Comparison of ENCODE assay signal across 9 cellular contexts in the genomic region with DNA sequence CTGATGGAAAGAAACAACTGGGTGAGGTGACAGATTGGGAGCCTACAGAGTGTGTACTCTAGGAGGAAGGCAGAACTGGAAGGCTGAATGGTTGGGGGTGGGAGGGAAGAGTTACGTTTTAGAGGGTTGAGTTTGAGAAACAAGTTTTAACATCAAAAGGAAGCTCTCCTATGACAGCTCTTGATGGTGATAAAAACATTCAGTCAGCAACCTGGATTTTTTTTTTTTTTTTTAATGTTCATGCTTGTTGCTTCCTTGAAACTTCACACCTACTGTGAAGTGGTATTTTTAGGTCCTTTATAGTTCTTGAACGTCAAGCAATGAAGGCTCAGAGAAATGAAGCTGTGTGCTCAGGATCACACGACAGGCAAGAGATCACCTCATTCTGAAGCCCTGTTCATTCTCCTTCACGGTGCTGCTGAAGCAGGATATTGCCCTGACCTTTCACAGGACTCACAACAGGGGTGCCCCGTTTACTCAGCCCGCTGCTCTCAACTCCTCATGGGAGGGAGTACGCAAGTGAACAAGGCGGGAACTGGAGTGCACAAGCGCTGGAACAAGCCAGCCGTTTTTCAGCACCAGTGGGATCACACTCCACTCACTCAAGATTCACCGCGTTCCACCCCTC. TPM values are rescaled to one million over a fixed set of nuclear protein-coding genes. Genes with fewer than 3 reads are reported as not detected.
A peak's percentile ranks its signal among the peaks of the same experiment; 100 is the strongest.
DNase-seq lines count a peak whose midpoint lies in the region; ATAC-seq and TF ChIP-seq lines count a peak whose summit lies in the region.
"Had no signal": no experiment of that assay in that cellular context is flagged by ENCODE, and none has a peak within 500 bp of the region (broad histone marks: within the 10 kb centered on the region; RNA-seq: fewer than 3 reads in every experiment).

No MANE protein-coding gene starts in this region.

- no peaks in the 10 kb centered on the region for H3K9me3 Mint-ChIP-seq in CD4-positive, CD25-positive, alpha-beta regulatory T cell
- no peaks in the 10 kb centered on the region; the same call in 2 of the 3 replicates for H3K9me3 Mint-ChIP-seq in GM23338
- H3K9me3 Mint-ChIP-seq in activated naive CD4-positive, alpha-beta T cell treated with anti-CD3 and anti-CD28 coated beads, Interleukin-2, amount 50 U/mL, for 72 hours: peaks cover 0 to 5% of the 10 kb centered on the region in 2 donors
- peaks cover 0 to 2% (median 0%) of the 10 kb centered on the region in 9 donors for H3K9me3 Mint-ChIP-seq in naive thymus-derived CD8-positive, alpha-beta T cell

- H3K9ac ChIP-seq in GM23248: no peak overlapping the region

- H3K27me3 ChIP-seq in CD4-positive, CD25-positive, alpha-beta regulatory T cell (ENCODE audit: control insufficient read depth, insufficient read depth, low read length): peaks cover 13% of the 10 kb centered on the region
- H3K27me3 ChIP-seq in GM23338 (ENCODE audit: insufficient read depth): no peaks in the 10 kb centered on the region
- no peaks in the 10 kb centered on the region; the same call in 1 of the 2 replicates for H3K27me3 ChIP-seq in GM23248 (replicated peaks; ENCODE audit: insufficient read depth)

- TF ChIP-seq CTCF in GM23338 (conservative IDR thresholded peaks at IDR 0.05; ENCODE audit: low read depth in 2 of 2): no peak

- H3K27ac ChIP-seq in CD4-positive, CD25-positive, alpha-beta regulatory T cell (ENCODE audit: insufficient read depth, low read length, poor library complexity, severe bottlenecking): peak overlapping the region; percentile 98
- H3K27ac ChIP-seq in GM23338 (ENCODE audit: low read depth) (no peak overlapping the region), GM23248 (no peak overlapping the region)

- H3K4me2 ChIP-seq in GM23338 (peak overlapping the region; percentile 25; the same call in 1 of the 2 replicates), GM23248 (ENCODE audit: unreplicated experiment) (no peak overlapping the region)

- H3K9me3 ChIP-seq in CD4-positive, CD25-positive, alpha-beta regulatory T cell (ENCODE audit: control insufficient read depth in 2 of 2, low read length in 2 of 2): no peaks in the 10 kb centered on the region
- H3K9me3 ChIP-seq in GM23248 (ENCODE audit: low read depth): no peaks in the 10 kb centered on the region

- H2AFZ ChIP-seq in GM23338 (peak overlapping the region; percentile 92; the same call in 1 of the 2 replicates), GM23248 (no peak overlapping the region)

- H3K79me2 ChIP-seq in GM23338 (replicated peaks; ENCODE audit: insufficient read depth) (peaks cover 6% of the 10 kb centered on the region), GM23248 (ENCODE audit: insufficient read depth) (peaks cover 18% of the 10 kb centered on the region)

- peaks cover 4% of the 10 kb centered on the region for H3K36me3 Mint-ChIP-seq in CD4-positive, CD25-positive, alpha-beta regulatory T cell
- peaks cover 5% of the 10 kb centered on the region; the same call in 1 of the 3 replicates for H3K36me3 Mint-ChIP-seq in GM23338 (ENCODE audit: low read depth)
- peaks cover 9 to 20% of the 10 kb centered on the region in 2 donors for H3K36me3 Mint-ChIP-seq in activated naive CD4-positive, alpha-beta T cell treated with anti-CD3 and anti-CD28 coated beads, Interleukin-2, amount 50 U/mL, for 72 hours
- peaks cover 0 to 7% (median 2%) of the 10 kb centered on the region in 3 donors for H3K36me3 Mint-ChIP-seq in naive thymus-derived CD8-positive, alpha-beta T cell

- no peak for ATAC-seq in CD4-positive, CD25-positive, alpha-beta regulatory T cell (ENCODE audit: low read depth in 2 of 2)
- ATAC-seq in GM23338 (no peak), GM18519 (IDR thresholded peaks at IDR 0.05; ENCODE audit: low FRiP score, unreplicated experiment) (no peak), GM21619 (IDR thresholded peaks at IDR 0.05; ENCODE audit: unreplicated experiment) (no peak)
- ATAC-seq in activated naive CD4-positive, alpha-beta T cell treated with anti-CD3 and anti-CD28 coated beads, Interleukin-2, amount 50 U/mL, for 72 hours: peak; percentile 1 to 39
- peak; percentile 51 to 72 for ATAC-seq in naive thymus-derived CD8-positive, alpha-beta T cell
- no peak for ATAC-seq in activated CD4-positive, CD25-positive, alpha-beta regulatory T cell treated with anti-CD3 and anti-CD28 coated beads, Interleukin-2, amount 50 U/mL, for 24 hours
- ATAC-seq: left colon had no signal

- H3K4me3 Mint-ChIP-seq in CD4-positive, CD25-positive, alpha-beta regulatory T cell: peak overlapping the region; percentile 67 to 98 (median 79)
- H3K4me3 Mint-ChIP-seq in GM23338: peak overlapping the region; percentile 5; the same call in 1 of the 3 replicates
- H3K4me3 Mint-ChIP-seq in naive thymus-derived CD8-positive, alpha-beta T cell: peak overlapping the region; percentile 51 to 100 (median 98)

- peaks cover 10% of the 10 kb centered on the region for H3K27me3 Mint-ChIP-seq in CD4-positive, CD25-positive, alpha-beta regulatory T cell
- H3K27me3 Mint-ChIP-seq in GM23338 (ENCODE audit: insufficient read depth, low read depth, poor library complexity): peaks cover 4% of the 10 kb centered on the region
- peaks cover 0 to 1% (median 0%) of the 10 kb centered on the region in 5 donors for H3K27me3 Mint-ChIP-seq in naive thymus-derived CD8-positive, alpha-beta T cell

- no peaks in the 10 kb centered on the region for H3K36me3 ChIP-seq in CD4-positive, CD25-positive, alpha-beta regulatory T cell (ENCODE audit: control insufficient read depth, insufficient read depth, low read length)
- H3K36me3 ChIP-seq in GM23338 (ENCODE audit: insufficient read depth) (no peaks in the 10 kb centered on the region), GM23248 (ENCODE audit: low read depth) (no peaks in the 10 kb centered on the region)

- POLR2A ChIA-PET in naive thymus-derived CD8-positive, alpha-beta T cell (lab: Charles Lee): interaction anchor here (0.6 to 4.5 kb wide), 16 partner anchors 7 to 1733 kb away, joined by 3 to 48 read pairs (median 4); a partner anchor contains a TSS

- peaks cover 17 to 65% (median 32%) of the 10 kb centered on the region in 4 donors for H3K4me1 Mint-ChIP-seq in CD4-positive, CD25-positive, alpha-beta regulatory T cell
- peaks cover 34% of the 10 kb centered on the region for H3K4me1 Mint-ChIP-seq in GM23338
- peaks cover 29 to 80% (median 71%) of the 10 kb centered on the region in 4 donors for H3K4me1 Mint-ChIP-seq in naive thymus-derived CD8-positive, alpha-beta T cell

- peaks cover 43% of the 10 kb centered on the region for H3K4me1 ChIP-seq in CD4-positive, CD25-positive, alpha-beta regulatory T cell (ENCODE audit: control insufficient read depth, insufficient read depth, low read length, poor library complexity, severe bottlenecking)
- H3K4me1 ChIP-seq in GM23338 (ENCODE audit: insufficient read depth) (peaks cover 20% of the 10 kb centered on the region), GM23248 (ENCODE audit: insufficient read depth) (0 out of 2 replicates have a peak, but pooled peaks cover 9% of the 10 kb centered on the region)

- H4K20me1 ChIP-seq in GM23338 (replicated peaks; ENCODE audit: insufficient read depth) (0 out of 2 replicates have a peak, but pooled peaks cover 4% of the 10 kb centered on the region), GM23248 (ENCODE audit: insufficient read depth) (no peaks in the 10 kb centered on the region)

- no peaks in the 10 kb centered on the region for H3K9me2 ChIP-seq in GM23338 (ENCODE audit: insufficient read depth)
- H3K9me2 ChIP-seq in GM23248 (ENCODE audit: insufficient read depth): no peaks in the 10 kb centered on the region

- in situ Hi-C loops in GM23248 (cut with MboI): no loop called here

- 50 to 52% methylated on average over 12 of the region's 12 CpGs for WGBS in GM23248 (ENCODE audit: low coverage in 1 of 2, low lambda C conversion rate in 2 of 2, missing lambda C conversion rate in 2 of 2), 2 experiments

- DNase-seq in CD4-positive, CD25-positive, alpha-beta regulatory T cell: peak in 2 of 3 donors; percentile 31 to 46
- DNase-seq in GM23338 (ENCODE audit: low spot score) (peak; percentile 35), GM23248 (no peak)
- peak in 1 of 2 donors; percentile 23 for DNase-seq in activated naive CD4-positive, alpha-beta T cell treated with anti-CD3 and anti-CD28 coated beads, Interleukin-2, amount 50 U/mL, for 72 hours (ENCODE audit: low spot score in 2 of 2)
- DNase-seq in naive thymus-derived CD8-positive, alpha-beta T cell: peak in 8 of 10 donors; percentile 39 to 83 (median 62)
- DNase-seq: left colon had no signal

- 0 out of 2 replicates have a peak, but pooled peaks cover 6% of the 10 kb centered on the region for H3F3A ChIP-seq in GM23338 (replicated peaks; ENCODE audit: low read depth)
- peaks cover 3% of the 10 kb centered on the region; the same call in 1 of the 2 replicates for H3F3A ChIP-seq in GM23248 (ENCODE audit: insufficient read depth)

- peak overlapping the region; percentile 22 to 93 (median 89) for H3K27ac Mint-ChIP-seq in CD4-positive, CD25-positive, alpha-beta regulatory T cell
- H3K27ac Mint-ChIP-seq in GM23338: no peak overlapping the region
- peak overlapping the region; percentile 77 to 88 for H3K27ac Mint-ChIP-seq in activated naive CD4-positive, alpha-beta T cell treated with anti-CD3 and anti-CD28 coated beads, Interleukin-2, amount 50 U/mL, for 72 hours
- peak overlapping the region; percentile 91 to 100 (median 98) for H3K27ac Mint-ChIP-seq in naive thymus-derived CD8-positive, alpha-beta T cell

- peak overlapping the region; percentile 9 for H3K4me3 ChIP-seq in CD4-positive, CD25-positive, alpha-beta regulatory T cell (ENCODE audit: low read depth, low read length)
- H3K4me3 ChIP-seq in GM23338 (no peak overlapping the region), GM23248 (no peak overlapping the region)

RNA-seq across cellular contexts. Expression of a gene that starts 1.6 kb away (rescaled TPM):
- 49.9 TPM for total RNA-seq in CD4-positive, CD25-positive, alpha-beta regulatory T cell
- polyA plus RNA-seq in CD4-positive, CD25-positive, alpha-beta regulatory T cell: 100 to 1,000 TPM; 188 to 215 (median 198) TPM
- total RNA-seq in GM23338 (2014; rRNA removed; shearing (Covaris generic)): 12.1 and 17.7 TPM in 2 replicates
- 17.4 TPM in 2 replicates for polyA plus RNA-seq in GM23338 (2016; fragmentation: Nextera tagmentation; extraction: Ambion mirVana)
- 10 to 100 TPM; 31.9 to 95.1 TPM for total RNA-seq in activated naive CD4-positive, alpha-beta T cell treated with anti-CD3 and anti-CD28 coated beads, Interleukin-2, amount 50 U/mL, for 72 hours
- total RNA-seq in naive thymus-derived CD8-positive, alpha-beta T cell: 10 to 100 TPM; 52.4 to 60.5 TPM
- polyA plus RNA-seq in naive thymus-derived CD8-positive, alpha-beta T cell: 100 to 1,000 TPM; 216 to 295 (median 272) TPM
- 27.2 and 35.9 TPM in 2 replicates for total RNA-seq in GM23248 (2014; rRNA removed; shearing (Covaris generic))
- 95.2 and 97.9 TPM in 2 replicates for polyA plus RNA-seq in GM23248 (2016; fragmentation: Nextera tagmentation; extraction: Ambion mirVana)

RNA-seq across cellular contexts. Expression of a gene that starts 6.0 kb away (rescaled TPM):
- total RNA-seq in CD4-positive, CD25-positive, alpha-beta regulatory T cell: 67.6 TPM
- 10 to 100 TPM; 13.6 to 17.4 (median 13.9) TPM for polyA plus RNA-seq in CD4-positive, CD25-positive, alpha-beta regulatory T cell
- total RNA-seq in GM23338 (2014; rRNA removed; shearing (Covaris generic)): 134 and 161 TPM in 2 replicates
- polyA plus RNA-seq in GM23338 (2016; fragmentation: Nextera tagmentation; extraction: Ambion mirVana): 153 and 186 TPM in 2 replicates
- total RNA-seq in activated naive CD4-positive, alpha-beta T cell treated with anti-CD3 and anti-CD28 coated beads, Interleukin-2, amount 50 U/mL, for 72 hours: 100 to 1,000 TPM in 1 of 2 donors, 10 to 100 TPM in 1; 71.0 to 149 TPM
- 10 to 100 TPM; 94.0 to 98.8 TPM for total RNA-seq in naive thymus-derived CD8-positive, alpha-beta T cell
- polyA plus RNA-seq in naive thymus-derived CD8-positive, alpha-beta T cell: 10 to 100 TPM; 14.2 to 19.5 (median 17.8) TPM
- total RNA-seq in GM23248 (2014; rRNA removed; shearing (Covaris generic)): 47.9 and 58.9 TPM in 2 replicates
- polyA plus RNA-seq in GM23248 (2016; fragmentation: Nextera tagmentation; extraction: Ambion mirVana): 17.4 and 19.1 TPM in 2 replicates

RNA-seq across cellular contexts. Expression of a gene that starts 11.9 kb away (rescaled TPM):
- total RNA-seq in CD4-positive, CD25-positive, alpha-beta regulatory T cell: not detected
- polyA plus RNA-seq in CD4-positive, CD25-positive, alpha-beta regulatory T cell: not detected
- 51.9 and 96.6 TPM in 2 replicates for total RNA-seq in GM23338 (2014; rRNA removed; shearing (Covaris generic))
- 36.2 and 38.5 TPM in 2 replicates for polyA plus RNA-seq in GM23338 (2016; fragmentation: Nextera tagmentation; extraction: Ambion mirVana)
- total RNA-seq in activated naive CD4-positive, alpha-beta T cell treated with anti-CD3 and anti-CD28 coated beads, Interleukin-2, amount 50 U/mL, for 72 hours: 1 to 10 TPM in 1 of 2 donors, under 1 TPM in 1; 0.71 to 1.4 TPM
- under 1 TPM in 1 of 2 experiments, not detected in 1; 0.88 TPM for total RNA-seq in naive thymus-derived CD8-positive, alpha-beta T cell
- not detected for polyA plus RNA-seq in naive thymus-derived CD8-positive, alpha-beta T cell
- 27.2 and 28.2 TPM in 2 replicates for total RNA-seq in GM23248 (2014; rRNA removed; shearing (Covaris generic))
- polyA plus RNA-seq in GM23248 (2016; fragmentation: Nextera tagmentation; extraction: Ambion mirVana): 10.1 and 12.2 TPM in 2 replicates

RNA-seq across cellular contexts. Expression of a gene that starts 39.6 kb away (rescaled TPM):
- 1.0 TPM for total RNA-seq in CD4-positive, CD25-positive, alpha-beta regulatory T cell
- under 1 TPM in 1 of 4 donors, not detected in 3; 0.43 TPM for polyA plus RNA-seq in CD4-positive, CD25-positive, alpha-beta regulatory T cell
- total RNA-seq in GM23338 (2014; rRNA removed; shearing (Covaris generic)): 15.8 and 18.9 TPM in 2 replicates
- polyA plus RNA-seq in GM23338 (2016; fragmentation: Nextera tagmentation; extraction: Ambion mirVana) (14.2 and 16.7 TPM in 2 replicates), GM23248 (2016; fragmentation: Nextera tagmentation; extraction: Ambion mirVana) (1.1 and 1.5 TPM in 2 replicates)
- 1 to 10 TPM; 5.9 to 9.0 TPM for total RNA-seq in activated naive CD4-positive, alpha-beta T cell treated with anti-CD3 and anti-CD28 coated beads, Interleukin-2, amount 50 U/mL, for 72 hours
- total RNA-seq in naive thymus-derived CD8-positive, alpha-beta T cell: 10 to 100 TPM; 13.6 to 14.9 TPM
- polyA plus RNA-seq in naive thymus-derived CD8-positive, alpha-beta T cell: 1 to 10 TPM in 2 of 3 donors, under 1 TPM in 1; 0.90 to 3.4 (median 1.0) TPM
- total RNA-seq in GM23248 (2014; rRNA removed; shearing (Covaris generic)): 0.51 and 2.2 TPM in 2 replicates

RNA-seq across cellular contexts. Expression of a gene that starts 45.0 kb away (rescaled TPM):
- total RNA-seq in CD4-positive, CD25-positive, alpha-beta regulatory T cell: not detected
- not detected for polyA plus RNA-seq in CD4-positive, CD25-positive, alpha-beta regulatory T cell
- total RNA-seq in GM23338 (2014; rRNA removed; shearing (Covaris generic)): not detected in 2 replicates
- polyA plus RNA-seq in GM23338 (2016; fragmentation: Nextera tagmentation; extraction: Ambion mirVana) (not detected in 2 replicates), GM23248 (2016; fragmentation: Nextera tagmentation; extraction: Ambion mirVana) (0.51 and 1.0 TPM in 2 replicates)
- total RNA-seq in activated naive CD4-positive, alpha-beta T cell treated with anti-CD3 and anti-CD28 coated beads, Interleukin-2, amount 50 U/mL, for 72 hours: not detected
- total RNA-seq in naive thymus-derived CD8-positive, alpha-beta T cell: not detected
- not detected for polyA plus RNA-seq in naive thymus-derived CD8-positive, alpha-beta T cell
- total RNA-seq in GM23248 (2014; rRNA removed; shearing (Covaris generic)): 1.3 and 5.3 TPM in 2 replicates

Comparison
In these comparisons a context has a peak if more than half of its experiments do, and no peak if none do; other contexts are left out.
1. ATAC-seq: peak in activated naive CD4-positive, alpha-beta T cell treated with anti-CD3 and anti-CD28 coated beads, Interleukin-2, amount 50 U/mL, for 72 hours (2 of 2) and naive thymus-derived CD8-positive, alpha-beta T cell (2 of 2); none in CD4-positive, CD25-positive, alpha-beta regulatory T cell (0 of 2), GM23338 (single experiment), GM18519 (single experiment), activated CD4-positive, CD25-positive, alpha-beta regulatory T cell treated with anti-CD3 and anti-CD28 coated beads, Interleukin-2, amount 50 U/mL, for 24 hours (0 of 2) and GM21619 (single experiment).
2. H3K4me3 Mint-ChIP-seq: peak in every context shown above with its lines; median percentile 98 in naive thymus-derived CD8-positive, alpha-beta T cell; 79 in CD4-positive, CD25-positive, alpha-beta regulatory T cell; 5 in GM23338.
3. RNA of a gene that starts 11.9 kb away (total RNA-seq): 51.9 to 96.6 TPM in GM23338 and 27.2 to 28.2 TPM in GM23248; 0.71 to 1.4 TPM in activated naive CD4-positive, alpha-beta T cell treated with anti-CD3 and anti-CD28 coated beads, Interleukin-2, amount 50 U/mL, for 72 hours, 0.88 TPM in naive thymus-derived CD8-positive, alpha-beta T cell and not detected in CD4-positive, CD25-positive, alpha-beta regulatory T cell (single experiment); every median in the first group is over 10 times any median in the second.